In the genomic region with DNA sequence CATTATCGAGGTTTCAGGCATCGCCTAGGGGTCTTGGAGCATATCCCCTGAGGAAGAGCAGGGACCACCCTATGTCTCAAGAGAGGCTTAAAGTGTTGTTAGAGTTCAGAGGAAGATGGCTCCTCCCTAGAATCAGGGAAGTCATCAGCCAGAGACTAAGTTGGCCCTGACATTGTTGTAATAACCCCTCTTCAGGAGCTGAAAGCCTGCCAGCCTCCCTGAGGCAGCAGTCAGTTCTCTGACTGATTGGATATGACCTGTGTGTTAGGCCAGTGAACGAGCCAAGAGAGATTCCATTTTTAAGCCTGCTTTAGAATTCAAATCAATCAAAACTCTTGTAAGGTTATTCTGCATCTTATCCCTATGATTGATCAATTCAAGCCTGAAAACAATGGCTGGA, we compare ENCODE assay signal across 16 cellular contexts. TPM values are rescaled to one million over a fixed set of nuclear protein-coding genes. Genes with fewer than 3 reads are reported as not detected.
"Had no signal": no experiment of that assay in that cellular context is flagged by ENCODE, and none has a peak within 500 bp of the region (broad histone marks: within the 10 kb centered on the region; RNA-seq: fewer than 3 reads in every experiment).

No MANE protein-coding gene starts in this region.

- H3K27me3 Mint-ChIP-seq: activated naive CD4-positive, alpha-beta T cell treated with anti-CD3 and anti-CD28 coated beads, Interleukin-2, amount 50 U/mL, for 24 hours; dendritic cell treated with granulocyte-macrophage colony-stimulating factor and Interleukin-4, amounts not matched to agents 40 ng/mL and 50 ng/mL, for 4 days; natural killer cell treated with Interleukin-12 subunit alpha and Interleukin-12 subunit beta and Interleukin-15 and Interleukin-18, amount 100 ng/mL, for 72 hours; T-cell had no signal

- DNase-seq: activated CD4-positive, alpha-beta T cell treated with anti-CD3 and anti-CD28 coated beads, Interleukin-2, amount 50 U/mL, for 4 hours; activated CD4-positive, CD25-positive, alpha-beta regulatory T cell treated with anti-CD3 and anti-CD28 coated beads, Interleukin-2, amount 50 U/mL, for 72 hours; activated gamma-delta T cell; activated T-cell treated with anti-CD3 and anti-CD28 coated beads, Interleukin-2, amount 50 U/mL, for 72 hours; effector CD8-positive, alpha-beta T cell; lower lobe of right lung; right cardiac atrium; stimulated activated CD4-positive, alpha-beta T cell treated with anti-CD3 and anti-CD28 coated beads, Interleukin-2, amount 100 ng/mL, for 24 hours; stimulated activated naive CD8-positive, alpha-beta T cell treated with anti-CD3 and anti-CD28 coated beads, Interleukin-15, Interleukin-2, amounts not matched to agents 100 U/mL and 50 U/mL, for 24 hours; T-cell; transverse colon had no signal

- H3K4me3 Mint-ChIP-seq: activated naive CD4-positive, alpha-beta T cell treated with anti-CD3 and anti-CD28 coated beads, Interleukin-2, amount 50 U/mL, for 24 hours; activated T-cell treated with anti-CD3 and anti-CD28 coated beads, Interleukin-2, amount 50 U/mL, for 72 hours; dendritic cell treated with granulocyte-macrophage colony-stimulating factor and Interleukin-4, amounts not matched to agents 40 ng/mL and 50 ng/mL, for 4 days; natural killer cell treated with Interleukin-12 subunit alpha and Interleukin-12 subunit beta and Interleukin-15 and Interleukin-18, amount 100 ng/mL, for 72 hours; T-cell had no signal

- H3K4me1 Mint-ChIP-seq: activated naive CD4-positive, alpha-beta T cell treated with anti-CD3 and anti-CD28 coated beads, Interleukin-2, amount 50 U/mL, for 24 hours; T-cell had no signal

- H3K36me3 Mint-ChIP-seq: activated naive CD4-positive, alpha-beta T cell treated with anti-CD3 and anti-CD28 coated beads, Interleukin-2, amount 50 U/mL, for 24 hours; natural killer cell treated with Interleukin-12 subunit alpha and Interleukin-12 subunit beta and Interleukin-15 and Interleukin-18, amount 100 ng/mL, for 72 hours; T-cell had no signal

- H3K27ac ChIP-seq: esophagus muscularis mucosa, lower lobe of right lung had no signal

- H3K27ac Mint-ChIP-seq: activated naive CD4-positive, alpha-beta T cell treated with anti-CD3 and anti-CD28 coated beads, Interleukin-2, amount 50 U/mL, for 24 hours; activated T-cell treated with anti-CD3 and anti-CD28 coated beads, Interleukin-2, amount 50 U/mL, for 72 hours; dendritic cell treated with granulocyte-macrophage colony-stimulating factor and Interleukin-4, amounts not matched to agents 40 ng/mL and 50 ng/mL, for 4 days; natural killer cell treated with Interleukin-12 subunit alpha and Interleukin-12 subunit beta and Interleukin-15 and Interleukin-18, amount 100 ng/mL, for 72 hours; T-cell had no signal

RNA-seq across cellular contexts. Expression of a gene that starts 34.9 kb away (rescaled TPM):
- total RNA-seq: activated CD8-positive, alpha-beta memory T cell treated with anti-CD3 and anti-CD28 coated beads for 36 hours; activated T-cell treated with anti-CD3 and anti-CD28 coated beads, Interleukin-2, amount 50 U/mL, for 72 hours; natural killer cell treated with Interleukin-12 subunit alpha and Interleukin-12 subunit beta and Interleukin-15 and Interleukin-18, amount 100 ng/mL, for 72 hours had no signal
